ENCODE assay signal across 16 cellular contexts in genomic region chr6:54083301-54083700, GRCh38. TPM values are rescaled to one million over a fixed set of nuclear protein-coding genes. Genes with fewer than 3 reads are reported as not detected.
"Had no signal": no experiment of that assay in that cellular context is flagged by ENCODE, and none has a peak within 500 bp of the region (broad histone marks: within the 10 kb centered on the region; RNA-seq: fewer than 3 reads in every experiment).

No MANE protein-coding gene starts in this region.

- H3K4me1 Mint-ChIP-seq: activated naive CD8-positive, alpha-beta T cell treated with anti-CD3 and anti-CD28 coated beads for 36 hours; immature natural killer cell; natural killer cell had no signal

- H3K36me3 ChIP-seq: brain microvascular endothelial cell had no signal

- H3K27me3 Mint-ChIP-seq: activated naive CD8-positive, alpha-beta T cell treated with anti-CD3 and anti-CD28 coated beads for 36 hours; activated T-cell treated with anti-CD3 and anti-CD28 coated beads, Interleukin-2, amount 50 U/mL, for 24 hours; type B pancreatic cell had no signal

- H3K36me3 Mint-ChIP-seq: activated naive CD8-positive, alpha-beta T cell treated with anti-CD3 and anti-CD28 coated beads for 36 hours; immature natural killer cell; natural killer cell; type B pancreatic cell had no signal

- H3K4me3 Mint-ChIP-seq: activated naive CD8-positive, alpha-beta T cell treated with anti-CD3 and anti-CD28 coated beads for 36 hours; activated T-cell treated with anti-CD3 and anti-CD28 coated beads, Interleukin-2, amount 50 U/mL, for 24 hours; immature natural killer cell; natural killer cell; type B pancreatic cell had no signal

- H3K27me3 ChIP-seq: brain microvascular endothelial cell had no signal

- H3K27ac ChIP-seq: brain microvascular endothelial cell had no signal

- DNase-seq: activated effector memory CD4-positive, alpha-beta T cell treated with Interleukin-2 at 50 U/mL for 16 hours; activated naive CD8-positive, alpha-beta T cell treated with anti-CD3 and anti-CD28 coated beads for 36 hours; activated T-cell treated with anti-CD3 and anti-CD28 coated beads, Interleukin-2, amount 50 U/mL, for 24 hours; brain microvascular endothelial cell; immature natural killer cell; mammary epithelial cell; natural killer cell; nucleus accumbens; right cardiac atrium; stimulated activated CD4-positive, alpha-beta T cell treated with anti-CD3 and anti-CD28 coated beads, Interleukin-2, amount 100 ng/mL, for 24 hours; stimulated activated naive CD4-positive, alpha-beta T cell; substantia nigra had no signal

- H3K27ac Mint-ChIP-seq: activated naive CD8-positive, alpha-beta T cell treated with anti-CD3 and anti-CD28 coated beads for 36 hours; activated T-cell treated with anti-CD3 and anti-CD28 coated beads, Interleukin-2, amount 50 U/mL, for 24 hours; immature natural killer cell; natural killer cell; type B pancreatic cell had no signal

- ATAC-seq: esophagus mucosa, natural killer cell, right cardiac atrium had no signal

- H3K9me3 Mint-ChIP-seq: activated naive CD8-positive, alpha-beta T cell treated with anti-CD3 and anti-CD28 coated beads for 36 hours; activated T-cell treated with anti-CD3 and anti-CD28 coated beads, Interleukin-2, amount 50 U/mL, for 24 hours; type B pancreatic cell had no signal

RNA-seq across cellular contexts. Expression of gene MLIP, which starts 27.9 kb away (rescaled TPM):
- total RNA-seq: activated naive CD8-positive, alpha-beta T cell treated with anti-CD3 and anti-CD28 coated beads for 36 hours; mononuclear cell; natural killer cell; T-helper 2 cell treated with Interferon-gamma antibody and Interleukin-4, amounts not matched to agents 100 ng/mL and 5 ng/mL, for 36 hours had no signal
- polyA plus RNA-seq: immature natural killer cell, mammary epithelial cell had no signal
